Comparison of ENCODE assay signal across 12 cellular contexts in the genomic region with DNA sequence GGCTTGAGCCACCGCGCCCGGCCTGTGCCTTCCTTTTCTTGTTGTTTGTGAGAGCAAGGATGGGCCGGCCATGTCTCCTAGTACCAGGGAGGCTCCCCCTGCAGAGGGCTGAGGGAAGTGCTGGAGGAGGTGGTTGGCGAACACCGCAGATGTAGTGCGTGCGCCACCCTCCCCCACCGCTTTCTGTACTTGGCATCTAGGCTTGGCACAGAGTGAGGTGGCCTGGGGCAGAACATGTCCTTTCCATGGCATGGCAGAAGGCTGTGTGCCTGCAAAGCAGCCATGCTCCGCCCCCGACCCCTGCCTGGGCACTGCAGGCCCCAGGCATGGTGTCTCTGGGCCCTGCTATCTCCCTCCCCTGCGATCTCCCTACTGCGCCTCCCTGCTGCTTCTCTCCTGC. TPM values are rescaled to one million over a fixed set of nuclear protein-coding genes. Genes with fewer than 3 reads are reported as not detected.
DNase-seq lines count a peak whose midpoint lies in the region; ATAC-seq and TF ChIP-seq lines count a peak whose summit lies in the region.
"Had no signal": no experiment of that assay in that cellular context is flagged by ENCODE, and none has a peak within 500 bp of the region (broad histone marks: within the 10 kb centered on the region; RNA-seq: fewer than 3 reads in every experiment).

No MANE protein-coding gene starts in this region.

- H3K4me1 ChIP-seq in foreskin keratinocyte (no peaks in the 10 kb centered on the region), testis (peaks cover 19% of the 10 kb centered on the region), tibial artery (peaks cover 0 to 37% (median 2%) of the 10 kb centered on the region in 4 donors)

- H3K27me3 ChIP-seq in foreskin keratinocyte: peaks cover 14% of the 10 kb centered on the region
- no peaks in the 10 kb centered on the region for H3K27me3 ChIP-seq in testis
- H3K27me3 ChIP-seq in tibial artery: peaks cover 0 to 27% of the 10 kb centered on the region in 2 donors

- intact Hi-C loops in testis (cut with DNase I; ENCODE audit: low total_unique reads): no loop called here
- intact Hi-C loops in tibial artery (cut with DNase I; ENCODE audit: low total_unique reads): no loop called here

- H3K9me3 ChIP-seq in testis: no peaks in the 10 kb centered on the region
- H3K9me3 ChIP-seq in tibial artery: no peaks in the 10 kb centered on the region

- H3K4me3 ChIP-seq in testis (no peak overlapping the region), tibial artery (no peak overlapping the region)

- no peaks in the 10 kb centered on the region for H3K36me3 ChIP-seq in testis (ENCODE audit: low read depth, missing control alignments)
- no peaks in the 10 kb centered on the region for H3K36me3 ChIP-seq in tibial artery

- no peak for TF ChIP-seq POLR2A in testis (IDR thresholded peaks at IDR 0.05)

- TF ChIP-seq CTCF in foreskin keratinocyte (conservative IDR thresholded peaks at IDR 0.05) (peak; percentile 62), testis (IDR thresholded peaks at IDR 0.05) (peak in 1 of 3 experiments; percentile 26), tibial artery (IDR thresholded peaks at IDR 0.05) (no peak)

- H3K27ac ChIP-seq in foreskin keratinocyte (no peak overlapping the region), testis (no peak overlapping the region), tibial artery (no peak overlapping the region)

- DNase-seq in activated CD4-positive, alpha-beta T cell treated with anti-CD3 and anti-CD28 coated beads for 48 hours: peak; percentile 34
- no peak for DNase-seq in activated CD4-positive, alpha-beta T cell treated with anti-CD3 and anti-CD28 coated beads for 1 hour
- DNase-seq in SK-N-DZ (ENCODE audit: low spot score): peak; percentile 16
- no peak for DNase-seq in foreskin keratinocyte
- DNase-seq in testis: peak; percentile 80
- no peak for DNase-seq in effector CD4-positive, alpha-beta T cell
- DNase-seq in tibial artery: no peak
- DNase-seq: activated CD8-positive, alpha-beta memory T cell treated with anti-CD3 and anti-CD28 coated beads for 24 hours; CD4-positive, CD25-positive, alpha-beta regulatory T cell; effector memory CD4-positive, alpha-beta T cell; NCI-H1417 treated with DMSO at 0.1 percent for 48 hours had no signal

- WGBS in testis, 2 donors: 76 to 78% methylated on average over 11 to 13 of the region's 13 CpGs

- ATAC-seq in foreskin keratinocyte (peak; percentile 70), HG03460 (IDR thresholded peaks at IDR 0.05; ENCODE audit: unreplicated experiment) (no peak)

RNA-seq across cellular contexts. Expression of a gene that starts 30.7 kb away (rescaled TPM):
- 1.9 and 3.7 TPM in 2 replicates for polyA plus RNA-seq in SK-N-DZ (2014; cell fraction: cytosol; rRNA removed)
- 1.7 and 1.9 TPM in 2 replicates for polyA plus RNA-seq in SK-N-DZ (2014; cell fraction: nucleus; rRNA removed)
- total RNA-seq in foreskin keratinocyte (1.2 TPM in 1 of 2 replicates, not detected in the other), testis (10 to 100 TPM; 15.7 to 22.2 TPM)
- polyA plus RNA-seq in foreskin keratinocyte (2.2 TPM in 1 of 2 replicates, not detected in the other), testis (ENCODE audit: insufficient read depth, low read depth, low replicate concordance) (11.8 TPM)
- total RNA-seq: CD4-positive, CD25-positive, alpha-beta regulatory T cell had no signal
- polyA plus RNA-seq: CD4-positive, CD25-positive, alpha-beta regulatory T cell had no signal

Comparison
In these comparisons a context has a peak if more than half of its experiments do, and no peak if none do; other contexts are left out.
1. DNase-seq: peak in activated CD4-positive, alpha-beta T cell treated with anti-CD3 and anti-CD28 coated beads for 48 hours (single experiment), SK-N-DZ (single experiment) and testis (single experiment); none in activated CD4-positive, alpha-beta T cell treated with anti-CD3 and anti-CD28 coated beads for 1 hour (single experiment), foreskin keratinocyte (0 of 2), effector CD4-positive, alpha-beta T cell (single experiment) and tibial artery (0 of 2).